25 cellular contexts compared by ENCODE assay signal in the genomic region with DNA sequence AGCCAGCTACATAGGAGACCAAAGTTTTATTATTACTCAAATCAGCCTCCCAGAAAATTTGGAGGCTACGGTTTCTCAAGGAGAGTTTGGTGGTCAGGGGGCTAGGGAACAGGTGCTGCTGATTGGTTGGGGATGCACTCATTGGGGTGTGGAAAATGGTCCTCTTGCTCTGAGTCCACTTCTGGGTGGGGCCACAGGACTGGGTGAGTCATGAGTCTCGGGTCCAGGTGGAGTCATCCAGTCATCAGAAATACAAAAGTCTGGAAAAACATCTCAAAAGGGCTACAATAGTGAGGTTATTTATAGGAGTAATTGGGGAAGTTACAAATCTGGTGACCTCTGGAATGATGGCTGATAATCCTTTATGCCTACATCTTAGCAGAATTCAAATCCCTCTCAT. TPM values are rescaled to one million over a fixed set of nuclear protein-coding genes. Genes with fewer than 3 reads are reported as not detected.
DNase-seq lines count a peak whose midpoint lies in the region; ATAC-seq and TF ChIP-seq lines count a peak whose summit lies in the region.
"Had no signal": no experiment of that assay in that cellular context is flagged by ENCODE, and none has a peak within 500 bp of the region (broad histone marks: within the 10 kb centered on the region; RNA-seq: fewer than 3 reads in every experiment).

No MANE protein-coding gene starts in this region.

- DNase-seq in foreskin keratinocyte = peak in 1 of 2 donors; percentile 70
- no peak for DNase-seq in NCI-H510A (lab: John Stamatoyannopoulos, UW)
- no peak for DNase-seq in NCI-H2081 treated with DMSO at 0.1 percent for 48 hours (lab: John Stamatoyannopoulos, UW)
- no peak for DNase-seq in NCI-H524 treated with DMSO at 0.1 percent for 48 hours (lab: John Stamatoyannopoulos, UW)
- DNase-seq: activated CD4-positive, alpha-beta T cell treated with anti-CD3 and anti-CD28 coated beads, Interleukin-2, amount 10 ng/mL, durations not matched to agents 24 days and 14 days; activated CD8-positive, alpha-beta memory T cell treated with anti-CD3 and anti-CD28 coated beads, Interleukin-2, amount 50 U/mL, for 4 hours; adrenal gland; CD4-positive, CD25-positive, alpha-beta regulatory T cell; DMS 273 treated with DMSO at 0.1 percent for 48 hours; gastrocnemius medialis; kidney glomerular epithelial cell; mesendoderm; naive thymus-derived CD4-positive, alpha-beta T cell; NCI-H526; retina; Right ventricle myocardium superior; stimulated activated CD4-positive, alpha-beta T cell treated with anti-CD3 and anti-CD28 coated beads, Interleukin-15, amount 100 ng/mL, for 24 hours; uterus had no signal

- no peaks in the 10 kb centered on the region for H3K9me3 ChIP-seq in HEK293 (ENCODE audit: control insufficient read depth, insufficient read depth, low read depth, low read length)
- H3K9me3 ChIP-seq: adrenal gland, gastrocnemius medialis, suprapubic skin, uterus had no signal

- POLR2A ChIA-PET in HEK293 (lab: Yijun Ruan, JAX) = no interaction called here

- H3K27me3 ChIP-seq in foreskin keratinocyte = no peaks in the 10 kb centered on the region
- H3K27me3 ChIP-seq: adrenal gland, gastrocnemius medialis, suprapubic skin, uterus had no signal

- H3K4me3 ChIP-seq in HEK293 (ENCODE audit: low read depth, low read length) = no peak overlapping the region
- H3K4me3 ChIP-seq: adrenal gland, gastrocnemius medialis, suprapubic skin, uterus had no signal

- peak; percentile 47 for ATAC-seq in foreskin keratinocyte
- no peak for ATAC-seq in HG02884 (IDR thresholded peaks at IDR 0.05; ENCODE audit: unreplicated experiment)
- ATAC-seq: gastrocnemius medialis; naive thymus-derived CD4-positive, alpha-beta T cell had no signal

- CTCF ChIA-PET in HEK293 (lab: Yijun Ruan, JAX) = interaction anchor here (0.6 to 1.6 kb wide), 5 partner anchors 12 to 475 kb away, joined by 3 to 7 read pairs (median 3); no protein-coding TSS in a partner anchor

- TF ChIP-seq CTCF in 22Rv1 (IDR thresholded peaks at IDR 0.05) (no peak), HEK293 (tag by site-specific recombination; IDR thresholded peaks at IDR 0.05) (no peak), VCaP (conservative IDR thresholded peaks at IDR 0.05) (no peak), foreskin keratinocyte (conservative IDR thresholded peaks at IDR 0.05) (no peak)

- peaks cover 8% of the 10 kb centered on the region for H3K4me1 ChIP-seq in HEK293 (ENCODE audit: control insufficient read depth, insufficient read depth, low read length)
- peaks cover 33% of the 10 kb centered on the region for H3K4me1 ChIP-seq in foreskin keratinocyte
- H3K4me1 ChIP-seq: uterus had no signal

- H3K27ac ChIP-seq in 22Rv1 (peak overlapping the region; percentile 88), HEK293 (ENCODE audit: extremely low read depth, low read depth, low read length) (no peak overlapping the region), VCaP (peak overlapping the region; percentile 100), foreskin keratinocyte (peak overlapping the region; percentile 41)
- H3K27ac ChIP-seq: adrenal gland, gastrocnemius medialis, suprapubic skin, uterus had no signal

- no peaks in the 10 kb centered on the region for H3K36me3 ChIP-seq in HEK293 (ENCODE audit: control insufficient read depth in 2 of 2, insufficient read depth in 1 of 2, low read length in 2 of 2)
- H3K36me3 ChIP-seq: adrenal gland, gastrocnemius medialis, suprapubic skin, uterus had no signal

TF ChIP-seq in HEK293, 187 proteins besides CTCF, POLR2A, EP300 and RAD21:
- no peak for TF ChIP-seq ZNF561 (tag by site-specific recombination; IDR thresholded peaks at IDR 0.05; ENCODE audit: borderline replicate concordance)
- peak; percentile 79 for TF ChIP-seq SETDB1 (IDR thresholded peaks at IDR 0.05; ENCODE audit: insufficient read length, low read length)
- no peak for TF ChIP-seq ZNF670 (tag by site-specific recombination; IDR thresholded peaks at IDR 0.05; ENCODE audit: low read depth)

RNA-seq across cellular contexts. Expression of a gene that starts 54.3 kb away (rescaled TPM):
- total RNA-seq in foreskin keratinocyte = not detected in 2 replicates
- polyA plus RNA-seq in foreskin keratinocyte = 0.09 TPM in 1 of 2 replicates, not detected in the other
- total RNA-seq: activated CD4-positive, alpha-beta T cell treated with anti-CD3 and anti-CD28 coated beads, Interleukin-2, amount 10 ng/mL, durations not matched to agents 24 days and 14 days; endothelial cell of umbilical vein; gastrocnemius medialis; H1; Right ventricle myocardium superior; suprapubic skin had no signal
- polyA plus RNA-seq: adrenal gland; CD4-positive, CD25-positive, alpha-beta regulatory T cell; endothelial cell of umbilical vein; H1; naive thymus-derived CD4-positive, alpha-beta T cell had no signal
